Comparison of ENCODE assay signal across 11 cellular contexts in the genomic region with DNA sequence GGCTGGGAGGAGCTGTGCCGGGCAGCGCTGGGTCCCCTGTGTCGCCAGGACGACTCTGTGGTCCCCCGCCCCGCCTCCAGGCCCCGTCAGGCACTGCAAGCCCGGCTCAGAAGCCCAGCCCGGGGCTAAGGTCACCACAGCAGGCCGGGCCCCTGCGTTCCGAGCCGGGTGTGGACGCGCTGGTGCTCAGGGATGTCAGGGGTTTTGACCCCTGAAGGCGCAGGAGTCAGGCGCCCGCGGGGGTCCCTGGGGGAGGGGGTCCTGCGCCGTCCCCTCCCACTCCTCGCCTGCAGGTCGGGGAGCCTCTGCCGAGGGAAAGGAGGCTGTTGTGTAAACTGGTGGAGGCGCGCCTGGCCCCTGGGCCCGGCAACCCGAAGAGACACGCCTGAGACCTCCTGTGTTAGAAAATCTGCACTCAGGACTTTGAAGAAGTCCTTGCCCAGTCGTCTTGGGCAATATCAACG. TPM values are rescaled to one million over a fixed set of nuclear protein-coding genes. Genes with fewer than 3 reads are reported as not detected.
DNase-seq lines count a peak whose midpoint lies in the region; ATAC-seq lines count a peak whose summit lies in the region.
"Had no signal": no experiment of that assay in that cellular context is flagged by ENCODE, and none has a peak within 500 bp of the region (broad histone marks: within the 10 kb centered on the region; RNA-seq: fewer than 3 reads in every experiment).

No MANE protein-coding gene starts in this region.

- H3K27me3 ChIP-seq in H7 (ENCODE audit: control insufficient read depth, insufficient read depth, low read length): peaks cover 43% of the 10 kb centered on the region
- H3K27me3 ChIP-seq in iPS-15b (ENCODE audit: control insufficient read depth, insufficient read depth, low read length): peaks cover 77% of the 10 kb centered on the region
- H3K27me3 ChIP-seq in rectal smooth muscle tissue (ENCODE audit: control insufficient read depth, insufficient read depth, low read length): peaks cover 2% of the 10 kb centered on the region

- H3K36me3 ChIP-seq in H7 (replicated peaks; ENCODE audit: control insufficient read depth, insufficient read depth, low read length): no peaks in the 10 kb centered on the region
- H3K36me3 ChIP-seq in iPS-15b (ENCODE audit: control insufficient read depth, insufficient read depth, low read length): no peaks in the 10 kb centered on the region
- no peaks in the 10 kb centered on the region for H3K36me3 ChIP-seq in rectal smooth muscle tissue (ENCODE audit: control insufficient read depth, insufficient read depth, low read length)

- peak overlapping the region; percentile 61 for H3K4me3 Mint-ChIP-seq in activated T-helper 17 cell treated with anti-CD3 and anti-CD28 coated beads, Interleukin-2, amount 50 U/mL, for 72 hours

- peaks cover 51% of the 10 kb centered on the region for H3K27me3 Mint-ChIP-seq in activated T-helper 17 cell treated with anti-CD3 and anti-CD28 coated beads, Interleukin-2, amount 50 U/mL, for 72 hours

- peak; percentile 55 for ATAC-seq in activated T-helper 17 cell treated with anti-CD3 and anti-CD28 coated beads, Interleukin-2, amount 50 U/mL, for 72 hours (replicated peaks)
- ATAC-seq in HG03520 (IDR thresholded peaks at IDR 0.05; ENCODE audit: unreplicated experiment) (no peak), GM19324 (IDR thresholded peaks at IDR 0.05; ENCODE audit: low FRiP score, unreplicated experiment) (no peak)

- H3K4me1 ChIP-seq in iPS-15b (ENCODE audit: control insufficient read depth, insufficient read depth, low read length) (peaks cover 8% of the 10 kb centered on the region), rectal smooth muscle tissue (ENCODE audit: control insufficient read depth, insufficient read depth, low read length) (no peaks in the 10 kb centered on the region)

- no peaks in the 10 kb centered on the region for H3K36me3 Mint-ChIP-seq in activated T-helper 17 cell treated with anti-CD3 and anti-CD28 coated beads, Interleukin-2, amount 50 U/mL, for 72 hours (ENCODE audit: low read depth)

- no peak overlapping the region for H3K27ac Mint-ChIP-seq in activated T-helper 17 cell treated with anti-CD3 and anti-CD28 coated beads, Interleukin-2, amount 50 U/mL, for 72 hours

- no peaks in the 10 kb centered on the region for H3K9me3 Mint-ChIP-seq in activated T-helper 17 cell treated with anti-CD3 and anti-CD28 coated beads, Interleukin-2, amount 50 U/mL, for 72 hours

- H3K27ac ChIP-seq in rectal smooth muscle tissue (ENCODE audit: low read depth, low read length): no peak overlapping the region

- no peaks in the 10 kb centered on the region for H3K9me3 ChIP-seq in iPS-15b (ENCODE audit: control insufficient read depth, insufficient read depth, low read length)

- H3K9ac ChIP-seq in iPS-15b (ENCODE audit: low read depth, low read length) (no peak overlapping the region), rectal smooth muscle tissue (ENCODE audit: low read length) (no peak overlapping the region)

- H3K4me3 ChIP-seq in H7 (ENCODE audit: insufficient read depth, low read depth, low read length): peak overlapping the region; percentile 48
- peak overlapping the region; percentile 70 for H3K4me3 ChIP-seq in iPS-15b (ENCODE audit: low read depth, low read length)
- peak overlapping the region; percentile 26 for H3K4me3 ChIP-seq in rectal smooth muscle tissue (ENCODE audit: low read length)

- peaks cover 12% of the 10 kb centered on the region for H3K4me1 Mint-ChIP-seq in activated T-helper 17 cell treated with anti-CD3 and anti-CD28 coated beads, Interleukin-2, amount 50 U/mL, for 72 hours

- DNase-seq in H7 (peak; percentile 86), KG1 (lab: John Stamatoyannopoulos, UW) (no peak), HPDE6-E6E7 (ENCODE audit: extremely low spot score) (no peak)
- DNase-seq: RPMI8226 had no signal

RNA-seq across cellular contexts. Expression of a gene that starts 23.7 kb away (rescaled TPM):
- total RNA-seq in H7 (2014; rRNA removed; shearing (Covaris generic)): 5.4 and 9.8 TPM in 2 replicates
- under 1 TPM; 0.37 to 0.80 TPM for total RNA-seq in activated T-helper 17 cell treated with anti-CD3 and anti-CD28 coated beads, Interleukin-2, amount 50 U/mL, for 72 hours

RNA-seq across cellular contexts. Expression of a gene that starts 38.6 kb away (rescaled TPM):
- total RNA-seq in H7 (2014; rRNA removed; shearing (Covaris generic)): 0.89 and 2.6 TPM in 2 replicates
- total RNA-seq in activated T-helper 17 cell treated with anti-CD3 and anti-CD28 coated beads, Interleukin-2, amount 50 U/mL, for 72 hours: under 1 TPM in 1 of 2 donors, not detected in 1; 0.98 TPM
- total RNA-seq: dermis microvascular lymphatic vessel endothelial cell, kidney epithelial cell had no signal

RNA-seq across cellular contexts. Expression of a gene that starts 39.7 kb away (rescaled TPM):
- 24.9 and 26.7 TPM in 2 replicates for total RNA-seq in H7 (2014; rRNA removed; shearing (Covaris generic))
- 10 to 100 TPM; 32.2 to 65.6 TPM for total RNA-seq in activated T-helper 17 cell treated with anti-CD3 and anti-CD28 coated beads, Interleukin-2, amount 50 U/mL, for 72 hours

RNA-seq across cellular contexts. Expression of a gene that starts 54.2 kb away (rescaled TPM):
- 0.63 and 4.4 TPM in 2 replicates for total RNA-seq in H7 (2014; rRNA removed; shearing (Covaris generic))
- not detected for total RNA-seq in activated T-helper 17 cell treated with anti-CD3 and anti-CD28 coated beads, Interleukin-2, amount 50 U/mL, for 72 hours
